ENCODE assay signal across 8 cellular contexts in genomic region chr5:143791848-143792701, GRCh38.
A peak's percentile ranks its signal among the peaks of the same experiment; 100 is the strongest.
DNase-seq lines count a peak whose midpoint lies in the region; ATAC-seq and TF ChIP-seq lines count a peak whose summit lies in the region.

No MANE protein-coding gene starts in this region.

- ATAC-seq in GM21390 (IDR thresholded peaks at IDR 0.05; ENCODE audit: unreplicated experiment), result peak; percentile 62

- CTCF ChIA-PET in GM10248 (lab: Yijun Ruan, JAX), result interaction anchor here (1.3 kb wide), 1 partner anchor 13 kb away, joined by 3 read pairs; no protein-coding TSS in a partner anchor

- TF ChIP-seq CTCF in GM12864 (IDR thresholded peaks at IDR 0.05; ENCODE audit: low read depth, low read length, missing control alignments) (no peak), GM10248 (IDR thresholded peaks at IDR 0.05; ENCODE audit: control extremely low read depth, extremely low read depth, low read depth, missing control alignments) (no peak)

- peak overlapping the region; percentile 31 for H3K4me3 ChIP-seq in GM12864 (ENCODE audit: low read depth, low read length)

- DNase-seq in GM12864 (ENCODE audit: low read depth) (no peak), NCI-H1694 (lab: John Stamatoyannopoulos, UW) (peak; percentile 63), globus pallidus (ENCODE audit: low spot score) (peak; percentile 33), GM10248 (ENCODE audit: extremely low spot score) (no peak), NCI-H2029 treated with DMSO at 0.1 percent for 48 hours (lab: John Stamatoyannopoulos, UW) (no peak)
- DNase-seq in activated CD4-positive, CD25-positive, alpha-beta regulatory T cell treated with anti-CD3 and anti-CD28 coated beads, Interleukin-2, amount 50 U/mL, for 72 hours, result no peak
- DNase-seq in stimulated activated CD4-positive, alpha-beta T cell treated with anti-CD3 and anti-CD28 coated beads, Interleukin-2, amount 100 ng/mL, for 48 hours, result no peak

- POLR2A ChIA-PET in GM10248 (lab: Yijun Ruan, JAX), result no interaction called here

Comparison
In these comparisons a context has a peak if more than half of its experiments do, and no peak if none do; other contexts are left out.
1. DNase-seq: peak in NCI-H1694 (single experiment) and globus pallidus (single experiment); none in GM12864 (single experiment), activated CD4-positive, CD25-positive, alpha-beta regulatory T cell treated with anti-CD3 and anti-CD28 coated beads, Interleukin-2, amount 50 U/mL, for 72 hours (single experiment), GM10248 (single experiment), NCI-H2029 treated with DMSO at 0.1 percent for 48 hours (single experiment) and stimulated activated CD4-positive, alpha-beta T cell treated with anti-CD3 and anti-CD28 coated beads, Interleukin-2, amount 100 ng/mL, for 48 hours (0 of 2).